In the genomic region with DNA sequence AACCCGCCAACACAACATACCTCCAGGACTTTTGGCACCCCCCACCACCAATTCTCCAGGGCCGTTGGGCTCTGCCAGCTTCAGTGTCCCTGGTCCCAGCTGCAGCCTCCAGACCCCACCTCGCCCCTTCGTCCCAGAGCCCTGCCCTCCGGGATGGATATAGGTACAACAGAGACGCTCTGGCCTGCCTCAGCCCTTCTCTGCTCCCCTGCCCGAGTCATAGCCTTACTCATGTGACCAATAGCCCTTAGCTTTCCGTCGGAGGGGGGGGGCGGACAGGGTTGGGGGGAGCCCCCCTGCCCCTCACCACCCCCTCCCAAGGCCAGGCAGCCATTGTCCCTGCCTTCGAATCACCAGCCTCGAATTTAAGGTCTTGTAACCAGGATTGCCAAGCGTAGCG, we compare ENCODE assay signal across 23 cellular contexts.
"Had no signal": no experiment of that assay in that cellular context is flagged by ENCODE, and none has a peak within 500 bp of the region (broad histone marks: within the 10 kb centered on the region; RNA-seq: fewer than 3 reads in every experiment).

No MANE protein-coding gene starts in this region.

- H2AFZ ChIP-seq: hepatocyte had no signal

- ATAC-seq: foreskin keratinocyte; gastroesophageal sphincter; heart left ventricle; left cardiac atrium; left lung; left ventricle myocardium superior; lower lobe of right lung; naive thymus-derived CD4-positive, alpha-beta T cell had no signal

- H3K79me2 ChIP-seq: hepatocyte had no signal

- H3K9me3 ChIP-seq: esophagus muscularis mucosa, gastroesophageal sphincter, heart left ventricle, lower lobe of right lung had no signal

- H3K27ac Mint-ChIP-seq: naive thymus-derived CD4-positive, alpha-beta T cell had no signal

- FAIRE-seq: colon, endothelial cell of umbilical vein, frontal cortex, islet of Langerhans, keratinocyte had no signal

- H3K4me2 ChIP-seq: hepatocyte had no signal

- H3K27me3 ChIP-seq: hepatocyte had no signal

- H3K4me1 ChIP-seq: esophagus muscularis mucosa, foreskin keratinocyte, gastroesophageal sphincter, heart left ventricle, left lung, lower lobe of right lung had no signal

- H3K4me3 ChIP-seq: coronary artery, dorsolateral prefrontal cortex, esophagus muscularis mucosa, gastroesophageal sphincter, heart left ventricle, hepatocyte, left lung, lower lobe of right lung had no signal

- H3K27ac ChIP-seq: coronary artery, dorsolateral prefrontal cortex, esophagus muscularis mucosa, foreskin keratinocyte, gastroesophageal sphincter, heart left ventricle, hepatocyte, left lung, lower lobe of right lung had no signal

- DNase-seq: dermis blood vessel endothelial cell; dorsolateral prefrontal cortex; effector CD4-positive, alpha-beta T cell; effector memory CD4-positive, alpha-beta T cell; foreskin keratinocyte; heart left ventricle; hypothalamus; left cardiac atrium; left lung; left ventricle myocardium superior; lower lobe of right lung; mesendoderm; midbrain; naive thymus-derived CD4-positive, alpha-beta T cell had no signal

- H3K4me1 Mint-ChIP-seq: naive thymus-derived CD4-positive, alpha-beta T cell had no signal

- H3K4me3 Mint-ChIP-seq: naive thymus-derived CD4-positive, alpha-beta T cell had no signal

- H3K36me3 ChIP-seq: esophagus muscularis mucosa, gastroesophageal sphincter, heart left ventricle, left lung, lower lobe of right lung had no signal
